ENCODE assay signal across 8 cellular contexts in genomic region chr1:202959276-202959620, GRCh38. TPM values are rescaled to one million over a fixed set of nuclear protein-coding genes. Genes with fewer than 3 reads are reported as not detected.
DNase-seq lines count a peak whose midpoint lies in the region; ATAC-seq and TF ChIP-seq lines count a peak whose summit lies in the region.

No MANE protein-coding gene starts in this region.

- no peaks in the 10 kb centered on the region for H3K27me3 Mint-ChIP-seq in MCF 10A (ENCODE audit: insufficient read depth, unreplicated experiment)
- H3K27me3 Mint-ChIP-seq in type B pancreatic cell: no peaks in the 10 kb centered on the region

- H3K9me3 ChIP-seq in breast epithelium: no peaks in the 10 kb centered on the region

- H3K27ac Mint-ChIP-seq in MCF 10A (ENCODE audit: low read depth, unreplicated experiment) (peak overlapping the region; percentile 65), type B pancreatic cell (peak overlapping the region; percentile 92)

- POLR2A ChIA-PET in MCF 10A (lab: Yijun Ruan, JAX): interaction anchor here (0.6 to 2.8 kb wide), 24 partner anchors 9 to 866 kb away, joined by 3 to 26 read pairs (median 4); partner anchors contain the start of genes CYB5R1, KDM5B, KLHL12 and PCAT6

- H3K4me1 ChIP-seq in breast epithelium: peaks cover 8 to 14% of the 10 kb centered on the region in 2 donors

- no peaks in the 10 kb centered on the region for H3K27me3 ChIP-seq in breast epithelium

- intact Hi-C loops in MCF 10A (cut with micrococcal nuclease): loop anchor here (2.0 kb wide), 1 partner anchor 32 kb away; the partner anchor contains the start of gene KLHL12
- intact Hi-C loops in breast epithelium (cut with DNase I; ENCODE audit: low total_unique reads): no loop called here
- intact Hi-C loops in lower leg skin (cut with DNase I; ENCODE audit: low total_unique reads): no loop called here

- peak; percentile 51 for ATAC-seq in esophagus mucosa
- no peak for ATAC-seq in GM18520 (IDR thresholded peaks at IDR 0.05; ENCODE audit: unreplicated experiment)

- H3K9me3 Mint-ChIP-seq in MCF 10A (ENCODE audit: unreplicated experiment) (no peaks in the 10 kb centered on the region), type B pancreatic cell (no peaks in the 10 kb centered on the region)

- H3K36me3 Mint-ChIP-seq in MCF 10A (ENCODE audit: insufficient read depth, unreplicated experiment) (peaks cover 22% of the 10 kb centered on the region), type B pancreatic cell (peaks cover 8% of the 10 kb centered on the region)

- no peaks in the 10 kb centered on the region for H3K36me3 ChIP-seq in breast epithelium

- H3K4me1 Mint-ChIP-seq in MCF 10A (ENCODE audit: insufficient read depth, unreplicated experiment) (peaks cover 47% of the 10 kb centered on the region), type B pancreatic cell (ENCODE audit: unreplicated experiment) (peaks cover 29% of the 10 kb centered on the region)

- CTCF ChIA-PET in MCF 10A (lab: Yijun Ruan, JAX): interaction anchor here (0.9 to 1.3 kb wide), 4 partner anchors 24 to 35 kb away, joined by 3 to 6 read pairs (median 4); no protein-coding TSS in a partner anchor

- WGBS in lower leg skin, 2 donors: 36 to 55% methylated on average over 1 of the region's 1 CpG

- no peak for TF ChIP-seq CTCF in MCF 10A (IDR thresholded peaks at IDR 0.05; ENCODE audit: unreplicated experiment)
- TF ChIP-seq CTCF in breast epithelium (IDR thresholded peaks at IDR 0.05): no peak
- no peak for TF ChIP-seq CTCF in type B pancreatic cell (conservative IDR thresholded peaks at IDR 0.05)
- no peak for TF ChIP-seq CTCF in lower leg skin (IDR thresholded peaks at IDR 0.05)

- H3K4me3 ChIP-seq in breast epithelium (no peak overlapping the region), lower leg skin (ENCODE audit: low read depth, poor library complexity, severe bottlenecking) (no peak overlapping the region)

- BruUV-seq in MCF 10A (replicated peaks; lab: Mats Ljungman, UMichigan): no TSS peak

- no peak for TF ChIP-seq POLR2A in breast epithelium (IDR thresholded peaks at IDR 0.05)
- no peak for TF ChIP-seq POLR2A in lower leg skin (IDR thresholded peaks at IDR 0.05)

- DNase-seq in MCF 10A (ENCODE audit: unreplicated experiment) (peak; percentile 86), breast epithelium (ENCODE audit: low spot score in 2 of 2) (no peak), NCI-H82 (lab: John Stamatoyannopoulos, UW) (peak; percentile 75), type B pancreatic cell (ENCODE audit: extremely low spot score, unreplicated experiment) (no peak), COLO829 (ENCODE audit: low spot score) (no peak), lower leg skin (ENCODE audit: low spot score in 2 of 2) (no peak)

- H3K27ac ChIP-seq in breast epithelium: no peak overlapping the region

- peak overlapping the region; percentile 75 for H3K4me3 Mint-ChIP-seq in MCF 10A (ENCODE audit: unreplicated experiment)
- peak overlapping the region; percentile 88 for H3K4me3 Mint-ChIP-seq in type B pancreatic cell

RNA-seq across cellular contexts. Expression of gene ADIPOR1, which starts 1.1 kb away (rescaled TPM):
- total RNA-seq in MCF 10A (2022): 157 and 168 TPM in 2 replicates
- total RNA-seq in breast epithelium: 100 to 1,000 TPM in 1 of 3 donors, 10 to 100 TPM in 2; 87.2 to 143 (median 87.5) TPM
- total RNA-seq in esophagus mucosa: 82.7 TPM
- 52.4 and 71.3 TPM in 2 replicates for total RNA-seq in type B pancreatic cell (ENCODE audit: low replicate concordance)
- 100 to 1,000 TPM; 173 to 189 (median 176) TPM for total RNA-seq in lower leg skin

RNA-seq across cellular contexts. Expression of gene CYB5R1, which starts 7.8 kb away (rescaled TPM):
- total RNA-seq in MCF 10A (2022) (41.3 and 52.7 TPM in 2 replicates), breast epithelium (10 to 100 TPM; 42.0 to 77.4 (median 53.8) TPM), esophagus mucosa (73.1 TPM), type B pancreatic cell (ENCODE audit: low replicate concordance) (55.2 and 56.8 TPM in 2 replicates), lower leg skin (100 to 1,000 TPM; 170 to 203 (median 188) TPM)

RNA-seq across cellular contexts. Expression of gene KLHL12, which starts 32.2 kb away (rescaled TPM):
- total RNA-seq in MCF 10A (2022): 51.0 and 59.0 TPM in 2 replicates
- total RNA-seq in breast epithelium: 10 to 100 TPM; 21.3 to 26.4 (median 25.5) TPM
- 21.5 TPM for total RNA-seq in esophagus mucosa
- 24.4 and 33.8 TPM in 2 replicates for total RNA-seq in type B pancreatic cell (ENCODE audit: low replicate concordance)
- 10 to 100 TPM; 11.7 to 15.7 (median 15.0) TPM for total RNA-seq in lower leg skin

RNA-seq across cellular contexts. Expression of gene TMEM183A, which starts 47.9 kb away (rescaled TPM):
- total RNA-seq in MCF 10A (2022) (104 and 108 TPM in 2 replicates), breast epithelium (100 to 1,000 TPM in 1 of 3 donors, 10 to 100 TPM in 2; 85.9 to 113 (median 94.1) TPM), esophagus mucosa (54.3 TPM), type B pancreatic cell (ENCODE audit: low replicate concordance) (75.8 and 88.2 TPM in 2 replicates), lower leg skin (10 to 100 TPM; 48.8 to 69.3 (median 61.1) TPM)

Comparison
In these comparisons a context has a peak if more than half of its experiments do, and no peak if none do; other contexts are left out.
1. DNase-seq: peak in MCF 10A (single experiment) and NCI-H82 (single experiment); none in breast epithelium (0 of 2), type B pancreatic cell (single experiment), COLO829 (single experiment) and lower leg skin (0 of 2).